In the genomic region with DNA sequence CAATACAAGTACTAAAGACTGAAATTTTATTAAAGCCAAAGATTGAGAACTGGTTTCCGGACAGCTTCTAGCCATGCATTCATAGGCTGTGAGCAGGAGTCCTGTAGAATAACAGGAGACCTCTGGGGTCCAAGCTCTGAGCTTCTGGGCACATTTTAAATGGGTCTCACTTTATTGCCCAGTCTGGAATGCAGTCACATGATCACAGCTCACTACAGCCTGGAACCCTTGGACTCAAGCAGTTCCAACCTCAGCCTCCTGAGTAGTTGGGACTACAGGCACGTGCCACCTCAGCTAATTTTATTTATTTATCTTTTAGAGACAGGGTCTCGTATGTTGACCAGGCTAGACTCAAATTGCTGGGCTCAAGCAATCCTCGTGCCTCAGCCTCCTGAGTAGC, we compare ENCODE assay signal across 22 cellular contexts. TPM values are rescaled to one million over a fixed set of nuclear protein-coding genes. Genes with fewer than 3 reads are reported as not detected.
DNase-seq lines count a peak whose midpoint lies in the region; ATAC-seq, FAIRE-seq and TF ChIP-seq lines count a peak whose summit lies in the region.
"Had no signal": no experiment of that assay in that cellular context is flagged by ENCODE, and none has a peak within 500 bp of the region (broad histone marks: within the 10 kb centered on the region; RNA-seq: fewer than 3 reads in every experiment).

No MANE protein-coding gene starts in this region.

- no TSS peak for BruUV-seq in HepG2 (replicated peaks; lab: Mats Ljungman, UMichigan)

- TF ChIP-seq POLR2A in HepG2 (IDR thresholded peaks at IDR 0.05; ENCODE audit: insufficient read depth in 1 of 2, low read depth in 2 of 2, low read length in 2 of 2) (no peak), right lobe of liver (IDR thresholded peaks at IDR 0.05) (no peak)

- CTCF ChIA-PET in HepG2 (lab: Yijun Ruan, JAX; ENCODE audit: low intra/inter-chr PET ratio, low total read pairs), result no interaction called here

- H3K9me3 ChIP-seq in HepG2 (ENCODE audit: low read length), result no peaks in the 10 kb centered on the region
- no peaks in the 10 kb centered on the region for H3K9me3 ChIP-seq in right lobe of liver
- H3K9me3 ChIP-seq in GM23248 (ENCODE audit: low read depth), result no peaks in the 10 kb centered on the region
- H3K9me3 ChIP-seq: HAP-1, SJSA1 had no signal

- H3K4me2 ChIP-seq in HepG2 (ENCODE audit: low read depth, low read length), result no peak overlapping the region
- peak overlapping the region; percentile 70; the same call in 1 of the 2 replicates for H3K4me2 ChIP-seq in KMS-11
- no peak overlapping the region for H3K4me2 ChIP-seq in GM23248 (ENCODE audit: unreplicated experiment)
- H3K4me2 ChIP-seq: GM23338, PC-9 had no signal

- POLR2A ChIA-PET in HepG2 (lab: Yijun Ruan, JAX), result interaction anchor here (1.0 kb wide), 1 partner anchor 24 kb away, joined by 3 read pairs; the partner anchor contains the start of gene UBE2B

- no peaks in the 10 kb centered on the region for H3K9me2 ChIP-seq in GM23248 (ENCODE audit: insufficient read depth)

- no peak overlapping the region for H3K9ac ChIP-seq in HepG2 (ENCODE audit: insufficient read depth, low read depth, low read length)
- H3K9ac ChIP-seq in KMS-11, result no peak overlapping the region
- H3K9ac ChIP-seq in GM23248, result no peak overlapping the region

- intact Hi-C loops in HepG2 (cut with micrococcal nuclease; ENCODE audit: unreplicated experiment), result no loop called here
- intact Hi-C loops in right lobe of liver (cut with DNase I), result loop anchor here in 1 of 2 donors (10.0 kb wide), 1 partner anchor 189 kb away; no protein-coding TSS in a partner anchor
- intact Hi-C loops in left colon (cut with DNase I, micrococcal nuclease), result no loop called here

- peaks cover 41% of the 10 kb centered on the region for H3F3A ChIP-seq in GM23248 (ENCODE audit: insufficient read depth)

- no peak for TF ChIP-seq EP300 in HepG2 (IDR thresholded peaks at IDR 0.05; ENCODE audit: low read depth in 2 of 2, low read length in 2 of 2)
- no peak for TF ChIP-seq EP300 in HepG2 (CRISPR knock-in tag; IDR thresholded peaks at IDR 0.05; ENCODE audit: borderline replicate concordance)

- H3K36me3 ChIP-seq in HepG2 (replicated peaks in 1 of 2; ENCODE audit: control insufficient read depth in 1 of 2, insufficient read depth in 2 of 2, low read length in 2 of 2) (peaks cover 6 to 28% of the 10 kb centered on the region in 2 experiments; a peak in 3 of 5 replicates), right lobe of liver (peaks cover 5 to 50% (median 21%) of the 10 kb centered on the region in 4 donors), KMS-11 (ENCODE audit: insufficient read depth) (no peaks in the 10 kb centered on the region), GM23248 (ENCODE audit: low read depth) (peaks cover 50% of the 10 kb centered on the region)

- H3K4me3 ChIP-seq in HepG2 (replicated peaks in 1 of 3; ENCODE audit: insufficient read depth in 1 of 3, low read depth in 2 of 3, low read length in 3 of 3), result no peak overlapping the region
- no peak overlapping the region for H3K4me3 ChIP-seq in right lobe of liver
- H3K4me3 ChIP-seq in KMS-11 (IDR thresholded peaks at IDR 0.05; ENCODE audit: insufficient read depth, low read depth, low read length), result no peak overlapping the region
- no peak overlapping the region for H3K4me3 ChIP-seq in GM23248
- H3K4me3 ChIP-seq: GM23338, HAP-1, PC-9, SJSA1 had no signal

- TF ChIP-seq CTCF in HepG2 (CRISPR knock-in tag; IDR thresholded peaks at IDR 0.05) (no peak), right lobe of liver (IDR thresholded peaks at IDR 0.05) (no peak), KMS-11 (conservative IDR thresholded peaks at IDR 0.05; ENCODE audit: low read depth, low read length) (no peak)

- H4K20me1 ChIP-seq in HepG2 (ENCODE audit: insufficient read depth, low read length) (no peaks in the 10 kb centered on the region), KMS-11 (ENCODE audit: insufficient read depth) (no peaks in the 10 kb centered on the region), GM23248 (ENCODE audit: insufficient read depth) (no peaks in the 10 kb centered on the region)

- in situ Hi-C loops in HepG2 (cut with HindIII; ENCODE audit: extremely low pct_ligation_motif_present, low pct_unique_long_range_greater_than_20kb), result no loop called here
- in situ Hi-C loops in GM23248 (cut with MboI), result no loop called here

- ATAC-seq in HepG2 (peak; percentile 43), right lobe of liver (no peak), left colon (peak; percentile 67), GM18520 (IDR thresholded peaks at IDR 0.05; ENCODE audit: unreplicated experiment) (no peak), GM21367 (IDR thresholded peaks at IDR 0.05; ENCODE audit: unreplicated experiment) (no peak)
- ATAC-seq: GM23338 had no signal

- H3K27ac ChIP-seq in HepG2 (ENCODE audit: extremely low read length, insufficient read depth, low read length) (no peak overlapping the region), right lobe of liver (no peak overlapping the region), KMS-11 (peak overlapping the region; percentile 65), GM23248 (no peak overlapping the region)
- H3K27ac ChIP-seq: C4-2B, PC-9, SJSA1 had no signal

- FAIRE-seq in HepG2 (lab: Jason Lieb, UNC), result no peak
- FAIRE-seq: GM12892 had no signal

- WGBS in HepG2 (ENCODE audit: low lambda C conversion rate), result 92% methylated on average over 4 of the region's 4 CpGs
- WGBS in right lobe of liver (ENCODE audit: insufficient coverage, low coverage, low lambda C conversion rate, missing lambda C conversion rate), result 73% methylated on average over 4 of the region's 4 CpGs
- 96 to 100% methylated on average over 4 of the region's 4 CpGs for WGBS in GM23248 (ENCODE audit: low coverage in 1 of 2, low lambda C conversion rate in 2 of 2, missing lambda C conversion rate in 2 of 2), 2 experiments

- no peak overlapping the region for H2AFZ ChIP-seq in HepG2 (ENCODE audit: low read length)
- H2AFZ ChIP-seq in KMS-11 (ENCODE audit: low read depth), result no peak overlapping the region
- H2AFZ ChIP-seq in GM23248, result no peak overlapping the region
- H2AFZ ChIP-seq: GM23338, PC-9 had no signal

- no peaks in the 10 kb centered on the region for H3K79me2 ChIP-seq in HepG2 (ENCODE audit: insufficient read depth, low read length)
- H3K79me2 ChIP-seq in KMS-11 (ENCODE audit: insufficient read depth, low read depth), result no peaks in the 10 kb centered on the region
- peaks cover 13% of the 10 kb centered on the region; the same call in 1 of the 2 replicates for H3K79me2 ChIP-seq in GM23248 (ENCODE audit: insufficient read depth)

- DNase-seq in HepG2 (ENCODE audit: low spot score) (no peak), right lobe of liver (no peak), left colon (no peak), GM23248 (no peak)
- DNase-seq: CD8-positive, alpha-beta memory T cell; DMS79 treated with DMSO at 0.1 percent for 48 hours; HFFc6; KG1; NCI-H1694; NCI-H2029 treated with DMSO at 0.1 percent for 48 hours; NCI-H2227 treated with DMSO at 0.1 percent for 48 hours; NCI-H526 treated with DMSO at 0.1 percent for 48 hours; PC-9; Right ventricle myocardium superior had no signal

- no peak for TF ChIP-seq RAD21 in HepG2 (CRISPR knock-in tag; IDR thresholded peaks at IDR 0.05)

- H3K4me1 ChIP-seq in HepG2 (ENCODE audit: insufficient read depth, low read length) (0 out of 2 replicates have a peak, but pooled peaks cover 9% of the 10 kb centered on the region), right lobe of liver (peaks cover 0 to 9% (median 0%) of the 10 kb centered on the region in 4 donors), KMS-11 (ENCODE audit: low read depth, poor library complexity, severe bottlenecking) (peaks cover 36% of the 10 kb centered on the region), GM23248 (ENCODE audit: insufficient read depth) (no peaks in the 10 kb centered on the region)

- H3K27me3 ChIP-seq in HepG2 (ENCODE audit: control insufficient read depth in 1 of 2, insufficient read depth in 2 of 2, low read length in 2 of 2) (no peaks in the 10 kb centered on the region), right lobe of liver (no peaks in the 10 kb centered on the region), KMS-11 (ENCODE audit: insufficient read depth, low read depth) (no peaks in the 10 kb centered on the region), GM23248 (replicated peaks; ENCODE audit: insufficient read depth) (no peaks in the 10 kb centered on the region)
- H3K27me3 ChIP-seq: SJSA1 had no signal

RNA-seq across cellular contexts. Expression of gene CDKN2AIPNL, which starts 15.4 kb away (rescaled TPM):
- total RNA-seq in HepG2 (2016; rRNA removed; fragmentation: Illumina TruSeq; extraction: Trizol) (46.5 and 51.2 TPM in 2 replicates), right lobe of liver (10 to 100 TPM in 2 of 6 experiments, 1 to 10 TPM in 4; 5.1 to 10.8 (median 7.8) TPM), left colon (10 to 100 TPM; 15.0 to 19.3 TPM)
- total RNA-seq in HepG2 (2016; cell fraction: cytosol; rRNA removed; fragmentation: Illumina TruSeq; extraction: Trizol; ENCODE audit: low read depth), result 43.9 and 45.2 TPM in 2 replicates
- total RNA-seq in HepG2 (2016; cell fraction: insoluble cytoplasmic fraction; rRNA removed; fragmentation: Illumina TruSeq; extraction: Trizol), result 51.0 and 57.6 TPM in 2 replicates
- 82.5 and 85.3 TPM in 2 replicates for total RNA-seq in HepG2 (2016; cell fraction: membrane; rRNA removed; fragmentation: Illumina TruSeq; extraction: Trizol)
- total RNA-seq in HepG2 (2016; cell fraction: nucleus; rRNA removed; fragmentation: Illumina TruSeq; extraction: Trizol), result 16.1 and 18.5 TPM in 2 replicates
- polyA plus RNA-seq in HepG2 (2011; rRNA removed) (13.5 and 17.4 TPM in 2 replicates), GM23248 (2016; fragmentation: Nextera tagmentation; extraction: Ambion mirVana) (36.1 and 39.9 TPM in 2 replicates)
- polyA plus RNA-seq in HepG2 (2011; cell fraction: cytosol; rRNA removed), result 15.3 and 17.9 TPM in 2 replicates
- polyA plus RNA-seq in HepG2 (2011; cell fraction: nucleus; rRNA removed), result 3.4 and 4.0 TPM in 2 replicates
- polyA plus RNA-seq in HepG2 (2012), result 16.4 and 22.9 TPM in 2 replicates
- 45.6 and 53.1 TPM in 2 replicates for polyA plus RNA-seq in HepG2 (2016; cell fraction: cytosol; fragmentation: Illumina TruSeq; extraction: Trizol; ENCODE audit: low read depth)
- polyA plus RNA-seq in HepG2 (2016; cell fraction: insoluble cytoplasmic fraction; fragmentation: Illumina TruSeq; extraction: Trizol; ENCODE audit: low read depth), result 52.5 and 57.0 TPM in 2 replicates
- polyA plus RNA-seq in HepG2 (2016; cell fraction: membrane; fragmentation: Illumina TruSeq; extraction: Trizol; ENCODE audit: low read depth), result 72.1 and 73.9 TPM in 2 replicates
- polyA plus RNA-seq in HepG2 (2016; cell fraction: nucleus; fragmentation: Illumina TruSeq; extraction: Trizol; ENCODE audit: insufficient read depth, low read depth), result 25.5 and 28.1 TPM in 2 replicates
- 7.8 TPM in 2 replicates for polyA minus RNA-seq in HepG2 (2011; rRNA and poly(A)+ RNA removed; ENCODE audit: low replicate concordance)
- polyA minus RNA-seq in HepG2 (2011; cell fraction: cytosol; rRNA and poly(A)+ RNA removed), result 5.6 and 10.3 TPM in 2 replicates
- polyA minus RNA-seq in HepG2 (2011; cell fraction: nucleus; rRNA and poly(A)+ RNA removed), result 5.3 and 6.8 TPM in 2 replicates
- 22.1 and 26.0 TPM in 2 replicates for total RNA-seq in GM23248 (2014; rRNA removed; shearing (Covaris generic))

RNA-seq across cellular contexts. Expression of gene UBE2B, which starts 24.9 kb away (rescaled TPM):
- 25.2 and 56.7 TPM in 2 replicates for total RNA-seq in HepG2 (2016; rRNA removed; fragmentation: Illumina TruSeq; extraction: Trizol)
- 16.1 and 17.6 TPM in 2 replicates for total RNA-seq in HepG2 (2016; cell fraction: cytosol; rRNA removed; fragmentation: Illumina TruSeq; extraction: Trizol; ENCODE audit: low read depth)
- 29.1 and 44.6 TPM in 2 replicates for total RNA-seq in HepG2 (2016; cell fraction: insoluble cytoplasmic fraction; rRNA removed; fragmentation: Illumina TruSeq; extraction: Trizol)
- total RNA-seq in HepG2 (2016; cell fraction: membrane; rRNA removed; fragmentation: Illumina TruSeq; extraction: Trizol), result 26.0 and 31.6 TPM in 2 replicates
- total RNA-seq in HepG2 (2016; cell fraction: nucleus; rRNA removed; fragmentation: Illumina TruSeq; extraction: Trizol), result 26.2 and 31.7 TPM in 2 replicates
- polyA plus RNA-seq in HepG2 (2011; rRNA removed), result 35.1 and 56.0 TPM in 2 replicates
- polyA plus RNA-seq in HepG2 (2011; cell fraction: cytosol; rRNA removed), result 18.5 and 31.0 TPM in 2 replicates
- 12.3 and 14.0 TPM in 2 replicates for polyA plus RNA-seq in HepG2 (2011; cell fraction: nucleus; rRNA removed)
- polyA plus RNA-seq in HepG2 (2012), result 85.2 and 106 TPM in 2 replicates
- polyA plus RNA-seq in HepG2 (2016; cell fraction: cytosol; fragmentation: Illumina TruSeq; extraction: Trizol; ENCODE audit: low read depth), result 101 and 112 TPM in 2 replicates
- 182 and 192 TPM in 2 replicates for polyA plus RNA-seq in HepG2 (2016; cell fraction: insoluble cytoplasmic fraction; fragmentation: Illumina TruSeq; extraction: Trizol; ENCODE audit: low read depth)
- 120 and 123 TPM in 2 replicates for polyA plus RNA-seq in HepG2 (2016; cell fraction: membrane; fragmentation: Illumina TruSeq; extraction: Trizol; ENCODE audit: low read depth)
- 90.3 and 94.9 TPM in 2 replicates for polyA plus RNA-seq in HepG2 (2016; cell fraction: nucleus; fragmentation: Illumina TruSeq; extraction: Trizol; ENCODE audit: insufficient read depth, low read depth)
- polyA minus RNA-seq in HepG2 (2011; rRNA and poly(A)+ RNA removed; ENCODE audit: low replicate concordance), result 10.4 and 11.4 TPM in 2 replicates
- polyA minus RNA-seq in HepG2 (2011; cell fraction: cytosol; rRNA and poly(A)+ RNA removed), result 32.0 and 33.5 TPM in 2 replicates
- polyA minus RNA-seq in HepG2 (2011; cell fraction: nucleus; rRNA and poly(A)+ RNA removed), result 29.6 and 45.0 TPM in 2 replicates
- 10 to 100 TPM; 23.4 to 56.2 (median 37.9) TPM for total RNA-seq in right lobe of liver
- total RNA-seq in left colon, result 100 to 1,000 TPM in 1 of 2 donors, 10 to 100 TPM in 1; 59.6 to 102 TPM
- total RNA-seq in GM23248 (2014; rRNA removed; shearing (Covaris generic)), result 15.7 and 21.7 TPM in 2 replicates
- 350 and 376 TPM in 2 replicates for polyA plus RNA-seq in GM23248 (2016; fragmentation: Nextera tagmentation; extraction: Ambion mirVana)

RNA-seq across cellular contexts. Expression of gene CDKL3, which starts 29.3 kb away (rescaled TPM):
- total RNA-seq in HepG2 (2016; rRNA removed; fragmentation: Illumina TruSeq; extraction: Trizol) (2.2 and 4.5 TPM in 2 replicates), right lobe of liver (1 to 10 TPM in 2 of 6 experiments, under 1 TPM in 3, not detected in 1; 0.39 to 1.6 (median 0.98) TPM), left colon (under 1 TPM in 1 of 2 donors, not detected in 1; 0.70 TPM)
- total RNA-seq in HepG2 (2016; cell fraction: cytosol; rRNA removed; fragmentation: Illumina TruSeq; extraction: Trizol; ENCODE audit: low read depth), result 1.3 and 3.9 TPM in 2 replicates
- total RNA-seq in HepG2 (2016; cell fraction: insoluble cytoplasmic fraction; rRNA removed; fragmentation: Illumina TruSeq; extraction: Trizol), result 2.9 and 3.7 TPM in 2 replicates
- total RNA-seq in HepG2 (2016; cell fraction: membrane; rRNA removed; fragmentation: Illumina TruSeq; extraction: Trizol), result 2.3 and 4.5 TPM in 2 replicates
- total RNA-seq in HepG2 (2016; cell fraction: nucleus; rRNA removed; fragmentation: Illumina TruSeq; extraction: Trizol), result 0.68 and 1.2 TPM in 2 replicates
- polyA plus RNA-seq in HepG2 (2011; rRNA removed) (4.1 and 4.3 TPM in 2 replicates), GM23248 (2016; fragmentation: Nextera tagmentation; extraction: Ambion mirVana) (3.9 and 4.1 TPM in 2 replicates)
- 0.63 and 1.5 TPM in 2 replicates for polyA plus RNA-seq in HepG2 (2011; cell fraction: cytosol; rRNA removed)
- 1.3 and 1.7 TPM in 2 replicates for polyA plus RNA-seq in HepG2 (2011; cell fraction: nucleus; rRNA removed)
- polyA plus RNA-seq in HepG2 (2012), result 3.8 and 7.8 TPM in 2 replicates
- polyA plus RNA-seq in HepG2 (2016; cell fraction: cytosol; fragmentation: Illumina TruSeq; extraction: Trizol; ENCODE audit: low read depth), result 1.5 and 1.6 TPM in 2 replicates
- polyA plus RNA-seq in HepG2 (2016; cell fraction: insoluble cytoplasmic fraction; fragmentation: Illumina TruSeq; extraction: Trizol; ENCODE audit: low read depth), result 2.5 and 2.9 TPM in 2 replicates
- 1.9 and 2.0 TPM in 2 replicates for polyA plus RNA-seq in HepG2 (2016; cell fraction: membrane; fragmentation: Illumina TruSeq; extraction: Trizol; ENCODE audit: low read depth)
- polyA plus RNA-seq in HepG2 (2016; cell fraction: nucleus; fragmentation: Illumina TruSeq; extraction: Trizol; ENCODE audit: insufficient read depth, low read depth), result 1.5 and 3.4 TPM in 2 replicates
- polyA minus RNA-seq in HepG2 (2011; rRNA and poly(A)+ RNA removed; ENCODE audit: low replicate concordance), result 0.58 TPM in 1 of 2 replicates, not detected in the other
- 1.1 TPM in 1 of 2 replicates, not detected in the other for polyA minus RNA-seq in HepG2 (2011; cell fraction: cytosol; rRNA and poly(A)+ RNA removed)
- polyA minus RNA-seq in HepG2 (2011; cell fraction: nucleus; rRNA and poly(A)+ RNA removed), result 0.90 TPM in 1 of 2 replicates, not detected in the other
- 0.65 TPM in 1 of 2 replicates, not detected in the other for total RNA-seq in GM23248 (2014; rRNA removed; shearing (Covaris generic))

Comparison
In these comparisons a context has a peak if more than half of its experiments do, and no peak if none do; other contexts are left out.
1. ATAC-seq: peak in HepG2 (single experiment) and left colon (single experiment); none in right lobe of liver (0 of 4), GM18520 (single experiment) and GM21367 (single experiment).